In genomic region chr6:41746068-41746467, GRCh38 we compare ENCODE assay signal across 1 cellular context.
A peak's percentile ranks its signal among the peaks of the same experiment; 100 is the strongest.
TF ChIP-seq lines count a peak whose summit lies in the region.

No MANE protein-coding gene starts in this region.

TF ChIP-seq in K562, 482 proteins besides CTCF, POLR2A, EP300 and RAD21:
- TF ChIP-seq ZBTB1 (CRISPR knock-in tag; IDR thresholded peaks at IDR 0.05; ENCODE audit: borderline replicate concordance, low read depth), result no peak
- 0 out of 2 replicates have a peak, but pooled peaks have one; percentile 37 for TF ChIP-seq THAP12 (CRISPR knock-in tag; IDR thresholded peaks at IDR 0.05)
- no peak for TF ChIP-seq E2F6 (IDR thresholded peaks at IDR 0.05; ENCODE audit: borderline replicate concordance in 1 of 2, extremely low read depth in 1 of 2, insufficient read depth in 1 of 2, insufficient read length in 1 of 2, low read depth in 1 of 2, low read length in 1 of 2, poor library complexity in 1 of 2, severe bottlenecking in 1 of 2)
- TF ChIP-seq ETV1 (tag; conservative IDR thresholded peaks at IDR 0.05; ENCODE audit: low read depth), result no peak
